ENCODE assay signal across 12 cellular contexts in genomic region chr16:1981972-1982574, GRCh38. TPM values are rescaled to one million over a fixed set of nuclear protein-coding genes. Genes with fewer than 3 reads are reported as not detected.
DNase-seq lines count a peak whose midpoint lies in the region; ATAC-seq and TF ChIP-seq lines count a peak whose summit lies in the region.
"Had no signal": no experiment of that assay in that cellular context is flagged by ENCODE, and none has a peak within 500 bp of the region (broad histone marks: within the 10 kb centered on the region; RNA-seq: fewer than 3 reads in every experiment).

No MANE protein-coding gene starts in this region.

- H3K9me3 ChIP-seq in CD4-positive, CD25-positive, alpha-beta regulatory T cell (ENCODE audit: control insufficient read depth in 2 of 2, low read length in 2 of 2): no peaks in the 10 kb centered on the region
- H3K9me3 ChIP-seq: SK-N-SH had no signal

- POLR2A ChIA-PET in RWPE1 (lab: Yijun Ruan, JAX; ENCODE audit: low non-redundant PET): no interaction called here

- intact Hi-C loops in Calu3 (cut with micrococcal nuclease; ENCODE audit: unreplicated experiment): no loop called here

- H3K27ac Mint-ChIP-seq in CD4-positive, CD25-positive, alpha-beta regulatory T cell: no peak overlapping the region
- peak overlapping the region; percentile 87 for H3K27ac Mint-ChIP-seq in Calu3 (ENCODE audit: unreplicated experiment)
- no peak overlapping the region for H3K27ac Mint-ChIP-seq in mesothelial cell of epicardium
- no peak overlapping the region for H3K27ac Mint-ChIP-seq in endothelial cell (ENCODE audit: unreplicated experiment)
- no peak overlapping the region for H3K27ac Mint-ChIP-seq in chondrocyte (ENCODE audit: unreplicated experiment)

- peak overlapping the region; percentile 72 to 92 (median 86) for H3K4me3 Mint-ChIP-seq in CD4-positive, CD25-positive, alpha-beta regulatory T cell
- peak overlapping the region; percentile 87 for H3K4me3 Mint-ChIP-seq in Calu3 (ENCODE audit: low read depth, unreplicated experiment)
- peak overlapping the region; percentile 29 for H3K4me3 Mint-ChIP-seq in mesothelial cell of epicardium
- H3K4me3 Mint-ChIP-seq in endothelial cell (ENCODE audit: unreplicated experiment): no peak overlapping the region
- H3K4me3 Mint-ChIP-seq in chondrocyte (ENCODE audit: unreplicated experiment): no peak overlapping the region

- TF ChIP-seq CTCF in Calu3 (IDR thresholded peaks at IDR 0.05; ENCODE audit: unreplicated experiment): no peak
- TF ChIP-seq CTCF in RWPE1 (conservative IDR thresholded peaks at IDR 0.05; ENCODE audit: low read depth): no peak
- TF ChIP-seq CTCF in mesothelial cell of epicardium (IDR thresholded peaks at IDR 0.05; ENCODE audit: unreplicated experiment): no peak
- no peak for TF ChIP-seq CTCF in endothelial cell (IDR thresholded peaks at IDR 0.05; ENCODE audit: unreplicated experiment)
- no peak for TF ChIP-seq CTCF in chondrocyte (IDR thresholded peaks at IDR 0.05)

- peaks cover 25% of the 10 kb centered on the region for H3K4me1 ChIP-seq in CD4-positive, CD25-positive, alpha-beta regulatory T cell (ENCODE audit: control insufficient read depth, insufficient read depth, low read length, poor library complexity, severe bottlenecking)

- no peak overlapping the region for H3K27ac ChIP-seq in CD4-positive, CD25-positive, alpha-beta regulatory T cell (ENCODE audit: insufficient read depth, low read length, poor library complexity, severe bottlenecking)
- peak overlapping the region; percentile 49 for H3K27ac ChIP-seq in RWPE1
- H3K27ac ChIP-seq: skin epidermis had no signal

- CTCF ChIA-PET in Calu3 (lab: Charles Lee): interaction anchor here (0.5 to 1.0 kb wide), 4 partner anchors 17 to 569 kb away, joined by 3 to 6 read pairs (median 5); partner anchors contain the start of gene RPS2
- CTCF ChIA-PET in RWPE1 (lab: Yijun Ruan, JAX): interaction anchor here (0.7 kb wide), 1 partner anchor 21 kb away, joined by 3 read pairs; no protein-coding TSS in a partner anchor

- no peaks in the 10 kb centered on the region for H3K9me3 Mint-ChIP-seq in CD4-positive, CD25-positive, alpha-beta regulatory T cell
- H3K9me3 Mint-ChIP-seq in Calu3 (ENCODE audit: low read depth, unreplicated experiment): no peaks in the 10 kb centered on the region
- no peaks in the 10 kb centered on the region for H3K9me3 Mint-ChIP-seq in mesothelial cell of epicardium
- no peaks in the 10 kb centered on the region for H3K9me3 Mint-ChIP-seq in endothelial cell (ENCODE audit: unreplicated experiment)
- no peaks in the 10 kb centered on the region for H3K9me3 Mint-ChIP-seq in chondrocyte (ENCODE audit: low read depth)
- H3K9me3 Mint-ChIP-seq: effector memory CD8-positive, alpha-beta T cell had no signal

- peaks cover 11% of the 10 kb centered on the region for H3K36me3 ChIP-seq in CD4-positive, CD25-positive, alpha-beta regulatory T cell (ENCODE audit: control insufficient read depth, insufficient read depth, low read length)

- H3K4me1 Mint-ChIP-seq in CD4-positive, CD25-positive, alpha-beta regulatory T cell: peaks cover 0 to 19% (median 8%) of the 10 kb centered on the region in 4 donors
- H3K4me1 Mint-ChIP-seq in Calu3 (ENCODE audit: low read depth, unreplicated experiment) (peaks cover 31% of the 10 kb centered on the region), mesothelial cell of epicardium (peaks cover 15% of the 10 kb centered on the region), endothelial cell (ENCODE audit: unreplicated experiment) (peaks cover 14% of the 10 kb centered on the region), chondrocyte (ENCODE audit: low read depth) (peaks cover 12% of the 10 kb centered on the region)

- no peaks in the 10 kb centered on the region for H3K36me3 Mint-ChIP-seq in CD4-positive, CD25-positive, alpha-beta regulatory T cell
- H3K36me3 Mint-ChIP-seq in Calu3 (ENCODE audit: insufficient read depth, unreplicated experiment): peaks cover 94% of the 10 kb centered on the region
- peaks cover 11% of the 10 kb centered on the region for H3K36me3 Mint-ChIP-seq in mesothelial cell of epicardium
- peaks cover 5% of the 10 kb centered on the region for H3K36me3 Mint-ChIP-seq in endothelial cell (ENCODE audit: low read depth, unreplicated experiment)
- H3K36me3 Mint-ChIP-seq in chondrocyte (ENCODE audit: low read depth): peaks cover 8% of the 10 kb centered on the region

- H3K27me3 ChIP-seq in CD4-positive, CD25-positive, alpha-beta regulatory T cell (ENCODE audit: control insufficient read depth, insufficient read depth, low read length): peaks cover 11% of the 10 kb centered on the region

- no peak for DNase-seq in CD4-positive, CD25-positive, alpha-beta regulatory T cell
- DNase-seq in Calu3 (peak; percentile 91), RWPE1 (ENCODE audit: low spot score) (no peak), mesothelial cell of epicardium (ENCODE audit: low spot score in 2 of 2, unreplicated experiment in 2 of 2) (no peak), endothelial cell (ENCODE audit: low spot score) (no peak), NAMALWA (ENCODE audit: low spot score) (no peak), chondrocyte (ENCODE audit: low spot score) (no peak)
- DNase-seq: effector memory CD8-positive, alpha-beta T cell; SK-N-SH had no signal

- H3K4me3 ChIP-seq in CD4-positive, CD25-positive, alpha-beta regulatory T cell (ENCODE audit: low read depth, low read length): no peak overlapping the region
- H3K4me3 ChIP-seq: skin epidermis had no signal

- no TSS peak for BruUV-seq in Calu3 (replicated peaks; lab: Mats Ljungman, UMichigan)

- no peak for ATAC-seq in CD4-positive, CD25-positive, alpha-beta regulatory T cell (ENCODE audit: low read depth in 2 of 2)
- no peak for ATAC-seq in HG02885 (IDR thresholded peaks at IDR 0.05; ENCODE audit: poor library complexity, unreplicated experiment)
- ATAC-seq: effector memory CD8-positive, alpha-beta T cell had no signal

- H3K27me3 Mint-ChIP-seq in CD4-positive, CD25-positive, alpha-beta regulatory T cell: peaks cover 32% of the 10 kb centered on the region
- no peaks in the 10 kb centered on the region for H3K27me3 Mint-ChIP-seq in Calu3 (ENCODE audit: unreplicated experiment)
- H3K27me3 Mint-ChIP-seq in mesothelial cell of epicardium (ENCODE audit: low read depth): peaks cover 52% of the 10 kb centered on the region
- H3K27me3 Mint-ChIP-seq in endothelial cell (ENCODE audit: unreplicated experiment): peaks cover 29% of the 10 kb centered on the region
- H3K27me3 Mint-ChIP-seq in chondrocyte (ENCODE audit: low read depth): no peaks in the 10 kb centered on the region

RNA-seq across cellular contexts. Expression of gene NOXO1, which starts 0.8 kb away (rescaled TPM):
- 0.47 TPM for total RNA-seq in CD4-positive, CD25-positive, alpha-beta regulatory T cell
- under 1 TPM in 2 of 4 donors, not detected in 2; 0.16 to 0.35 TPM for polyA plus RNA-seq in CD4-positive, CD25-positive, alpha-beta regulatory T cell
- total RNA-seq in Calu3 (2022): 10.1 and 11.8 TPM in 2 replicates
- total RNA-seq in mesothelial cell of epicardium: 0.42 to 1.3 TPM (median 0.73 TPM) in 3 replicates
- 0.23 TPM for total RNA-seq in endothelial cell (ENCODE audit: unreplicated experiment)
- total RNA-seq in chondrocyte: 0.25 to 0.48 TPM (median 0.26 TPM) in 3 replicates

RNA-seq across cellular contexts. Expression of gene GFER, which starts 1.9 kb away (rescaled TPM):
- total RNA-seq in CD4-positive, CD25-positive, alpha-beta regulatory T cell: 18.4 TPM
- 10 to 100 TPM; 30.5 to 45.5 (median 36.5) TPM for polyA plus RNA-seq in CD4-positive, CD25-positive, alpha-beta regulatory T cell
- total RNA-seq in Calu3 (2022): 40.8 and 43.5 TPM in 2 replicates
- total RNA-seq in mesothelial cell of epicardium: 22.8 to 26.5 TPM (median 23.7 TPM) in 3 replicates
- 30.0 TPM for total RNA-seq in endothelial cell (ENCODE audit: unreplicated experiment)
- 17.0 to 19.7 TPM (median 17.5 TPM) in 3 replicates for total RNA-seq in chondrocyte

RNA-seq across cellular contexts. Expression of gene SYNGR3, which starts 7.7 kb away (rescaled TPM):
- 3.2 TPM for total RNA-seq in CD4-positive, CD25-positive, alpha-beta regulatory T cell
- polyA plus RNA-seq in CD4-positive, CD25-positive, alpha-beta regulatory T cell: 1 to 10 TPM in 2 of 4 donors, under 1 TPM in 1, not detected in 1; 0.82 to 1.8 (median 1.1) TPM
- 3.6 and 3.8 TPM in 2 replicates for total RNA-seq in Calu3 (2022)
- 0.49 to 1.3 TPM (median 1.0 TPM) in 3 replicates for total RNA-seq in mesothelial cell of epicardium
- 0.82 TPM for total RNA-seq in endothelial cell (ENCODE audit: unreplicated experiment)
- 0.39 to 0.74 TPM (median 0.67 TPM) in 3 replicates for total RNA-seq in chondrocyte

RNA-seq across cellular contexts. Expression of gene TBL3, which starts 10.2 kb away (rescaled TPM):
- total RNA-seq in CD4-positive, CD25-positive, alpha-beta regulatory T cell: 25.3 TPM
- 10 to 100 TPM; 48.0 to 60.0 (median 53.9) TPM for polyA plus RNA-seq in CD4-positive, CD25-positive, alpha-beta regulatory T cell
- total RNA-seq in Calu3 (2022): 62.0 and 71.1 TPM in 2 replicates
- 35.5 to 40.6 TPM (median 37.2 TPM) in 3 replicates for total RNA-seq in mesothelial cell of epicardium
- total RNA-seq in endothelial cell (ENCODE audit: unreplicated experiment): 25.0 TPM
- 20.9 to 40.1 TPM (median 21.6 TPM) in 3 replicates for total RNA-seq in chondrocyte

RNA-seq across cellular contexts. Expression of gene RNF151, which starts 15.4 kb away (rescaled TPM):
- not detected for total RNA-seq in CD4-positive, CD25-positive, alpha-beta regulatory T cell
- not detected for polyA plus RNA-seq in CD4-positive, CD25-positive, alpha-beta regulatory T cell
- total RNA-seq in Calu3 (2022) (not detected in 2 replicates), mesothelial cell of epicardium (not detected in 3 replicates), endothelial cell (ENCODE audit: unreplicated experiment) (not detected), chondrocyte (not detected in 3 replicates)
- total RNA-seq: lower leg skin had no signal

Comparison
In these comparisons a context has a peak if more than half of its experiments do, and no peak if none do; other contexts are left out.
1. H3K4me3 Mint-ChIP-seq: peak in CD4-positive, CD25-positive, alpha-beta regulatory T cell (4 of 4), Calu3 (single experiment) and mesothelial cell of epicardium (single experiment); none in endothelial cell (single experiment) and chondrocyte (single experiment).